ENCODE assay signal across 10 cellular contexts in the genomic region with DNA sequence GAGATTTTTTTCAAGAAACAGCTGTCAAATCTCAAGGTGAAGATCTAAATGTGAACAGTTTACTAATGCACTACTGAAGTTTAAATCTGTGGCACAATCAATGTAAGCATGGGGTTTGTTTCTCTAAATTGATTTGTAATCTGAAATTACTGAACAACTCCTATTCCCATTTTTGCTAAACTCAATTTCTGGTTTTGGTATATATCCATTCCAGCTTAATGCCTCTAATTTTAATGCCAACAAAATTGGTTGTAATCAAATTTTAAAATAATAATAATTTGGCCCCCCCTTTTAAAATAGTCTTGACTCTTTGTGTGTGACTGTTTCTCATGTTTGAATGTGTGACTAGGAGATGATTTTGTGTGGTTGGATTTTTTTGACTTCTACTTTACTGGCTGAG. TPM values are rescaled to one million over a fixed set of nuclear protein-coding genes. Genes with fewer than 3 reads are reported as not detected.
DNase-seq lines count a peak whose midpoint lies in the region; ATAC-seq and TF ChIP-seq lines count a peak whose summit lies in the region.
"Had no signal": no experiment of that assay in that cellular context is flagged by ENCODE, and none has a peak within 500 bp of the region (broad histone marks: within the 10 kb centered on the region; RNA-seq: fewer than 3 reads in every experiment).

No MANE protein-coding gene starts in this region.

- H3K4me1 ChIP-seq in lower lobe of right lung, result peaks cover 48% of the 10 kb centered on the region
- peaks cover 29% of the 10 kb centered on the region for H3K4me1 ChIP-seq in suprapubic skin

- POLR2A ChIA-PET in activated naive CD8-positive, alpha-beta T cell treated with anti-CD3 and anti-CD28 coated beads, Interleukin-2, amount 10 ng/mL, durations not matched to agents 7 days and 5 days (lab: Charles Lee), result interaction anchor here (1.2 kb wide), 1 partner anchor 8 kb away, joined by 3 read pairs; no protein-coding TSS in a partner anchor

- H3K4me1 Mint-ChIP-seq in activated naive CD4-positive, alpha-beta T cell treated with anti-CD3 and anti-CD28 coated beads for 36 hours (ENCODE audit: low read depth), result peaks cover 33% of the 10 kb centered on the region
- H3K4me1 Mint-ChIP-seq in activated naive CD8-positive, alpha-beta T cell treated with anti-CD3 and anti-CD28 coated beads, Interleukin-2, amount 10 ng/mL, durations not matched to agents 7 days and 5 days, result peaks cover 20% of the 10 kb centered on the region

- no peak for TF ChIP-seq POLR2A in suprapubic skin (IDR thresholded peaks at IDR 0.05)

- H3K27ac Mint-ChIP-seq in activated naive CD4-positive, alpha-beta T cell treated with anti-CD3 and anti-CD28 coated beads for 36 hours, result peak overlapping the region; percentile 11
- H3K27ac Mint-ChIP-seq in activated naive CD8-positive, alpha-beta T cell treated with anti-CD3 and anti-CD28 coated beads, Interleukin-2, amount 10 ng/mL, durations not matched to agents 7 days and 5 days, result peak overlapping the region; percentile 24

- CTCF ChIA-PET in activated naive CD4-positive, alpha-beta T cell treated with anti-CD3 and anti-CD28 coated beads for 36 hours (lab: Charles Lee), result interaction anchor here (1.0 to 1.5 kb wide), 3 partner anchors 8 to 101 kb away, joined by 3 to 7 read pairs (median 3); no protein-coding TSS in a partner anchor

- H3K9me3 ChIP-seq in lower lobe of right lung, result no peaks in the 10 kb centered on the region
- H3K9me3 ChIP-seq in suprapubic skin, result no peaks in the 10 kb centered on the region

- H3K27ac ChIP-seq in lower lobe of right lung (no peak overlapping the region), suprapubic skin (no peak overlapping the region)

- intact Hi-C loops in activated naive CD4-positive, alpha-beta T cell treated with anti-CD3 and anti-CD28 coated beads for 36 hours (cut with micrococcal nuclease), result loop anchor here (10.0 kb wide), 4 partner anchors 1200 to 1760 kb away; a partner anchor contains a TSS
- intact Hi-C loops in lower lobe of right lung (cut with DNase I), result no loop called here

- no peak for DNase-seq in activated naive CD4-positive, alpha-beta T cell treated with anti-CD3 and anti-CD28 coated beads for 36 hours
- DNase-seq in activated naive CD4-positive, alpha-beta T cell (lab: John Stamatoyannopoulos, UW), result no peak
- no peak for DNase-seq in activated naive CD8-positive, alpha-beta T cell treated with anti-CD3 and anti-CD28 coated beads, Interleukin-2, amount 10 ng/mL, durations not matched to agents 7 days and 5 days
- DNase-seq in lower lobe of right lung (no peak), suprapubic skin (ENCODE audit: low spot score in 2 of 2) (no peak), COLO668 (lab: John Stamatoyannopoulos, UW; ENCODE audit: unreplicated experiment) (no peak), cortex of kidney (lab: John Stamatoyannopoulos, UW) (no peak)
- DNase-seq: EL, substantia nigra had no signal

- H3K27me3 ChIP-seq in lower lobe of right lung (ENCODE audit: low read depth) (no peaks in the 10 kb centered on the region), suprapubic skin (no peaks in the 10 kb centered on the region)

- TF ChIP-seq CTCF in lower lobe of right lung (IDR thresholded peaks at IDR 0.05), result no peak
- no peak for TF ChIP-seq CTCF in suprapubic skin (IDR thresholded peaks at IDR 0.05)

- ATAC-seq in activated naive CD8-positive, alpha-beta T cell treated with anti-CD3 and anti-CD28 coated beads, Interleukin-2, amount 10 ng/mL, durations not matched to agents 7 days and 5 days (ENCODE audit: low read depth), result no peak
- ATAC-seq in lower lobe of right lung, result no peak
- no peak for ATAC-seq in HG02973 (IDR thresholded peaks at IDR 0.05; ENCODE audit: unreplicated experiment)

- H3K4me3 ChIP-seq in lower lobe of right lung, result peak overlapping the region; percentile 10
- H3K4me3 ChIP-seq in suprapubic skin, result peak overlapping the region; percentile 71

- no peaks in the 10 kb centered on the region for H3K27me3 Mint-ChIP-seq in activated naive CD4-positive, alpha-beta T cell treated with anti-CD3 and anti-CD28 coated beads for 36 hours (ENCODE audit: low read depth)
- H3K27me3 Mint-ChIP-seq in activated naive CD8-positive, alpha-beta T cell treated with anti-CD3 and anti-CD28 coated beads, Interleukin-2, amount 10 ng/mL, durations not matched to agents 7 days and 5 days, result no peaks in the 10 kb centered on the region

- peaks cover 37% of the 10 kb centered on the region for H3K36me3 Mint-ChIP-seq in activated naive CD4-positive, alpha-beta T cell treated with anti-CD3 and anti-CD28 coated beads for 36 hours (ENCODE audit: low read depth)
- peaks cover 41% of the 10 kb centered on the region for H3K36me3 Mint-ChIP-seq in activated naive CD8-positive, alpha-beta T cell treated with anti-CD3 and anti-CD28 coated beads, Interleukin-2, amount 10 ng/mL, durations not matched to agents 7 days and 5 days

- H3K36me3 ChIP-seq in lower lobe of right lung, result peaks cover 30% of the 10 kb centered on the region
- peaks cover 29% of the 10 kb centered on the region for H3K36me3 ChIP-seq in suprapubic skin

- TF ChIP-seq EP300 in suprapubic skin (IDR thresholded peaks at IDR 0.05), result no peak

- peak overlapping the region; percentile 4 for H3K4me3 Mint-ChIP-seq in activated naive CD4-positive, alpha-beta T cell treated with anti-CD3 and anti-CD28 coated beads for 36 hours
- H3K4me3 Mint-ChIP-seq in activated naive CD8-positive, alpha-beta T cell treated with anti-CD3 and anti-CD28 coated beads, Interleukin-2, amount 10 ng/mL, durations not matched to agents 7 days and 5 days, result peak overlapping the region; percentile 41

- no peaks in the 10 kb centered on the region for H3K9me3 Mint-ChIP-seq in activated naive CD4-positive, alpha-beta T cell treated with anti-CD3 and anti-CD28 coated beads for 36 hours
- H3K9me3 Mint-ChIP-seq in activated naive CD8-positive, alpha-beta T cell treated with anti-CD3 and anti-CD28 coated beads, Interleukin-2, amount 10 ng/mL, durations not matched to agents 7 days and 5 days, result no peaks in the 10 kb centered on the region

RNA-seq across cellular contexts. Expression of a gene that starts 4.0 kb away (rescaled TPM):
- total RNA-seq in activated naive CD4-positive, alpha-beta T cell treated with anti-CD3 and anti-CD28 coated beads for 36 hours, result 100 to 1,000 TPM; 110 to 111 TPM
- 100 to 1,000 TPM; 233 to 264 TPM for total RNA-seq in activated naive CD8-positive, alpha-beta T cell treated with anti-CD3 and anti-CD28 coated beads, Interleukin-2, amount 10 ng/mL, durations not matched to agents 7 days and 5 days
- total RNA-seq in lower lobe of right lung, result 198 TPM
- 100 to 1,000 TPM; 238 to 292 (median 271) TPM for total RNA-seq in suprapubic skin

RNA-seq across cellular contexts. Expression of a gene that starts 33.3 kb away (rescaled TPM):
- total RNA-seq in activated naive CD4-positive, alpha-beta T cell treated with anti-CD3 and anti-CD28 coated beads for 36 hours, result under 1 TPM in 1 of 2 experiments, not detected in 1; 0.15 TPM
- not detected for total RNA-seq in activated naive CD8-positive, alpha-beta T cell treated with anti-CD3 and anti-CD28 coated beads, Interleukin-2, amount 10 ng/mL, durations not matched to agents 7 days and 5 days
- total RNA-seq in lower lobe of right lung, result not detected
- total RNA-seq in suprapubic skin, result under 1 TPM in 2 of 4 donors, not detected in 2; 0.15 to 0.36 TPM
